Comparison of ENCODE assay signal across 9 cellular contexts in genomic region chr3:195634426-195635261, GRCh38. TPM values are rescaled to one million over a fixed set of nuclear protein-coding genes. Genes with fewer than 3 reads are reported as not detected.
A peak's percentile ranks its signal among the peaks of the same experiment; 100 is the strongest.
DNase-seq lines count a peak whose midpoint lies in the region; ATAC-seq and TF ChIP-seq lines count a peak whose summit lies in the region.
"Not testable (repeated sequence)": the region's sequence is repeated elsewhere in the genome, so short reads cannot be mapped to it uniquely, and the experiment has no call there.
"Had no signal": no experiment of that assay in that cellular context is flagged by ENCODE, and none has a peak within 500 bp of the region (broad histone marks: within the 10 kb centered on the region; RNA-seq: fewer than 3 reads in every experiment).

No MANE protein-coding gene starts in this region.

- H3K9ac ChIP-seq in GM23248 = not testable (repeated sequence)

- not testable (repeated sequence) for H3K79me2 ChIP-seq in GM23248 (ENCODE audit: insufficient read depth)

- intact Hi-C loops in ascending aorta (cut with DNase I); left ventricle myocardium superior (cut with micrococcal nuclease); ovary (cut with DNase I); transverse colon (cut with DNase I; ENCODE audit: low total_unique reads): not testable (repeated sequence)

- not testable (repeated sequence) for H3K9me3 ChIP-seq in GM23248 (ENCODE audit: low read depth); ascending aorta; ovary; transverse colon

- TF ChIP-seq EP300 in ovary (IDR thresholded peaks at IDR 0.05); transverse colon (IDR thresholded peaks at IDR 0.05; ENCODE audit: low read depth): not testable (repeated sequence)

- H3K27ac ChIP-seq in GM23248 = not testable (repeated sequence)
- H3K27ac ChIP-seq in ascending aorta = peak overlapping the region in 1 of 2 donors; percentile 28
- peak overlapping the region in 1 of 2 donors; percentile 48 for H3K27ac ChIP-seq in ovary
- peak overlapping the region; percentile 76 to 83 (median 78) for H3K27ac ChIP-seq in transverse colon

- ATAC-seq in GM18511 (IDR thresholded peaks at IDR 0.05; ENCODE audit: unreplicated experiment) (peak; percentile 95), HG03378 (IDR thresholded peaks at IDR 0.05; ENCODE audit: unreplicated experiment) (peak; percentile 88), left ventricle myocardium superior (peak; percentile 99)

- WGBS in GM23248 (ENCODE audit: low coverage in 1 of 2, low lambda C conversion rate in 2 of 2, missing lambda C conversion rate in 2 of 2), 2 experiments = 50% methylated on average over 2 of the region's 70 CpGs; no CpG with 5 or more reads in 1 of the 2 experiments
- 0% methylated on average over 2 to 11 of the region's 70 CpGs for WGBS in ovary, 3 donors
- WGBS in transverse colon (ENCODE audit: low coverage in 1 of 2), 2 donors = no CpG with 5 or more reads among the region's 70 CpGs

- TF ChIP-seq CTCF in ascending aorta (IDR thresholded peaks at IDR 0.05); ovary (IDR thresholded peaks at IDR 0.05); transverse colon (IDR thresholded peaks at IDR 0.05): not testable (repeated sequence)

- H2AFZ ChIP-seq in GM23248 = not testable (repeated sequence)

- H3K4me2 ChIP-seq in GM23248 (ENCODE audit: unreplicated experiment) = not testable (repeated sequence)

- H3K9me2 ChIP-seq in GM23248 (ENCODE audit: insufficient read depth) = not testable (repeated sequence)

- H4K20me1 ChIP-seq in GM23248 (ENCODE audit: insufficient read depth) = not testable (repeated sequence)

- not testable (repeated sequence) for H3K36me3 ChIP-seq in GM23248 (ENCODE audit: low read depth); ascending aorta; ovary; transverse colon

- H3K27me3 ChIP-seq in GM23248 (replicated peaks; ENCODE audit: insufficient read depth); ascending aorta; ovary; transverse colon: not testable (repeated sequence)

- H3K4me3 ChIP-seq in GM23248 (peak overlapping the region; percentile 52; the same call in 1 of the 2 replicates), ascending aorta (peak overlapping the region; percentile 50 to 61), ovary (peak overlapping the region; percentile 46), transverse colon (peak overlapping the region in 3 of 4 donors; percentile 35 to 52 (median 44))

- DNase-seq in GM23248; ascending aorta (ENCODE audit: low spot score in 2 of 2); left ventricle myocardium superior: not testable (repeated sequence)
- DNase-seq in T-helper 22 cell (ENCODE audit: low read depth) (peak; percentile 13), ovary (peak in 1 of 5 donors; percentile 58), transverse colon (peak; percentile 42)

- in situ Hi-C loops in GM23248 (cut with MboI); transverse colon (cut with MboI; ENCODE audit: low pct_ligation_motif_present in 1 of 4, low pct_unique_long_range_greater_than_20kb in 1 of 4, low sequenced_read_pairs in 3 of 4): not testable (repeated sequence)

- H3F3A ChIP-seq in GM23248 (ENCODE audit: insufficient read depth) = not testable (repeated sequence)

- not testable (repeated sequence) for H3K4me1 ChIP-seq in GM23248 (ENCODE audit: insufficient read depth); ascending aorta; ovary (ENCODE audit: insufficient read depth); transverse colon

- not testable (repeated sequence) for TF ChIP-seq POLR2A in ovary (IDR thresholded peaks at IDR 0.05); transverse colon (IDR thresholded peaks at IDR 0.05)

RNA-seq across cellular contexts. Expression of gene APOD, which starts 50.9 kb away (rescaled TPM):
- total RNA-seq in GM23248 (2014; rRNA removed; shearing (Covaris generic)) = 0.97 TPM in 1 of 2 replicates, not detected in the other
- polyA plus RNA-seq in GM23248 (2016; fragmentation: Nextera tagmentation; extraction: Ambion mirVana) = 3.7 and 4.7 TPM in 2 replicates
- total RNA-seq in ascending aorta = 236 TPM
- total RNA-seq in left ventricle myocardium superior = 603 TPM
- 100 to 1,000 TPM in 3 of 7 donors, 10 to 100 TPM in 4; 38.0 to 191 (median 98.7) TPM for total RNA-seq in ovary
- polyA plus RNA-seq in ovary = 100 to 1,000 TPM; 161 to 748 TPM
- total RNA-seq in transverse colon = 100 to 1,000 TPM in 1 of 4 donors, 10 to 100 TPM in 2, 1 to 10 TPM in 1; 3.4 to 118 (median 46.1) TPM
- total RNA-seq: SJSA1 had no signal
